Comparison of ENCODE assay signal across 14 cellular contexts in genomic region chr10:33098966-33099663, GRCh38.
DNase-seq lines count a peak whose midpoint lies in the region; ATAC-seq and TF ChIP-seq lines count a peak whose summit lies in the region.
"Had no signal": no experiment of that assay in that cellular context is flagged by ENCODE, and none has a peak within 500 bp of the region (broad histone marks: within the 10 kb centered on the region; RNA-seq: fewer than 3 reads in every experiment).

No MANE protein-coding gene starts in this region.

- CTCF ChIA-PET in CD8-positive, alpha-beta memory T cell (lab: Charles Lee), result interaction anchor here (2.1 kb wide), 1 partner anchor 17 kb away, joined by 6 read pairs; no protein-coding TSS in a partner anchor

- H3K9me3 Mint-ChIP-seq in CD8-positive, alpha-beta memory T cell, result peaks cover 6 to 13% (median 8%) of the 10 kb centered on the region in 5 donors

- H3K27me3 ChIP-seq in CD8-positive, alpha-beta memory T cell (ENCODE audit: insufficient read depth, low read length, poor library complexity, severe bottlenecking), result no peaks in the 10 kb centered on the region
- no peaks in the 10 kb centered on the region for H3K27me3 ChIP-seq in effector memory CD4-positive, alpha-beta T cell (replicated peaks; ENCODE audit: control insufficient read depth, insufficient read depth, low read length, poor library complexity, severe bottlenecking)
- no peaks in the 10 kb centered on the region for H3K27me3 ChIP-seq in ascending aorta

- no peaks in the 10 kb centered on the region for H3K27me3 Mint-ChIP-seq in CD8-positive, alpha-beta memory T cell

- ATAC-seq in GM19035 (IDR thresholded peaks at IDR 0.05; ENCODE audit: unreplicated experiment) (peak; percentile 41), GM18873 (IDR thresholded peaks at IDR 0.05; ENCODE audit: low FRiP score, unreplicated experiment) (no peak)
- ATAC-seq: K562 had no signal

- H3K4me3 ChIP-seq in CD8-positive, alpha-beta memory T cell (ENCODE audit: low read length), result no peak overlapping the region
- H3K4me3 ChIP-seq in NB4 (ENCODE audit: low read depth, low read length), result no peak overlapping the region
- no peak overlapping the region for H3K4me3 ChIP-seq in effector memory CD4-positive, alpha-beta T cell (ENCODE audit: insufficient read depth, low read depth, low read length, poor library complexity, severe bottlenecking)
- H3K4me3 ChIP-seq in ascending aorta, result no peak overlapping the region
- H3K4me3 ChIP-seq: K562 had no signal

- TF ChIP-seq CTCF in NB4 (IDR thresholded peaks at IDR 0.05; ENCODE audit: low read depth, low read length), result no peak
- TF ChIP-seq CTCF in ascending aorta (IDR thresholded peaks at IDR 0.05), result no peak

- intact Hi-C loops in ascending aorta (cut with DNase I), result no loop called here

- peaks cover 56 to 78% (median 60%) of the 10 kb centered on the region in 3 donors for H3K4me1 Mint-ChIP-seq in CD8-positive, alpha-beta memory T cell

- peak overlapping the region; percentile 18 to 82 (median 55) for H3K4me3 Mint-ChIP-seq in CD8-positive, alpha-beta memory T cell
- H3K4me3 Mint-ChIP-seq: H9 had no signal

- DNase-seq in CD8-positive, alpha-beta memory T cell, result no peak
- DNase-seq in NB4 (ENCODE audit: low read depth) (peak; percentile 8), hypothalamus (lab: John Stamatoyannopoulos, UW) (no peak), NCI-H128 (lab: John Stamatoyannopoulos, UW; ENCODE audit: unreplicated experiment) (no peak), ascending aorta (ENCODE audit: low spot score in 2 of 2) (no peak)
- no peak for DNase-seq in effector memory CD4-positive, alpha-beta T cell
- DNase-seq: activated effector memory CD4-positive, alpha-beta T cell treated with Interleukin-2 at 50 U/mL for 16 hours; COR-L47; H9; NCI-H345; stimulated activated CD4-positive, alpha-beta T cell treated with anti-CD3 and anti-CD28 coated beads, Interleukin-4, amount 100 ng/mL, for 24 hours had no signal

- peak overlapping the region; percentile 55 to 89 (median 82) for H3K27ac Mint-ChIP-seq in CD8-positive, alpha-beta memory T cell
- H3K27ac Mint-ChIP-seq: H9 had no signal

- H3K4me1 ChIP-seq in CD8-positive, alpha-beta memory T cell (ENCODE audit: insufficient read depth, low read length), result peaks cover 7% of the 10 kb centered on the region
- peaks cover 34% of the 10 kb centered on the region for H3K4me1 ChIP-seq in effector memory CD4-positive, alpha-beta T cell (ENCODE audit: control insufficient read depth, insufficient read depth, low read length, poor library complexity, severe bottlenecking)
- no peaks in the 10 kb centered on the region for H3K4me1 ChIP-seq in ascending aorta

- TF ChIP-seq POLR2A in NB4 (IDR thresholded peaks at IDR 0.05; ENCODE audit: extremely low read depth, insufficient read length), result no peak

- H3K9me3 ChIP-seq in CD8-positive, alpha-beta memory T cell (ENCODE audit: low read length), result no peaks in the 10 kb centered on the region
- peaks cover 11% of the 10 kb centered on the region for H3K9me3 ChIP-seq in effector memory CD4-positive, alpha-beta T cell (ENCODE audit: control insufficient read depth, low read length)
- no peaks in the 10 kb centered on the region for H3K9me3 ChIP-seq in ascending aorta

- no peaks in the 10 kb centered on the region for H3K36me3 ChIP-seq in CD8-positive, alpha-beta memory T cell (ENCODE audit: insufficient read depth, low read length)
- no peaks in the 10 kb centered on the region for H3K36me3 ChIP-seq in effector memory CD4-positive, alpha-beta T cell (ENCODE audit: control insufficient read depth, insufficient read depth, low read length)
- H3K36me3 ChIP-seq in ascending aorta, result no peaks in the 10 kb centered on the region

- POLR2A ChIA-PET in CD8-positive, alpha-beta memory T cell (lab: Charles Lee), result no interaction called here

- peaks cover 2 to 31% (median 4%) of the 10 kb centered on the region in 3 donors for H3K36me3 Mint-ChIP-seq in CD8-positive, alpha-beta memory T cell

- H3K27ac ChIP-seq in CD8-positive, alpha-beta memory T cell (ENCODE audit: low read depth, low read length), result no peak overlapping the region
- peak overlapping the region; percentile 40 for H3K27ac ChIP-seq in effector memory CD4-positive, alpha-beta T cell (ENCODE audit: insufficient read depth, low read length, poor library complexity, severe bottlenecking)
- no peak overlapping the region for H3K27ac ChIP-seq in ascending aorta
